Comparison of ENCODE assay signal across 8 cellular contexts in genomic region chr17:76671123-76671911, GRCh38. TPM values are rescaled to one million over a fixed set of nuclear protein-coding genes. Genes with fewer than 3 reads are reported as not detected.
DNase-seq lines count a peak whose midpoint lies in the region; ATAC-seq and TF ChIP-seq lines count a peak whose summit lies in the region.

No MANE protein-coding gene starts in this region.

- no peaks in the 10 kb centered on the region for H3K36me3 ChIP-seq in hepatocyte (replicated peaks; ENCODE audit: insufficient read depth, low read depth)
- H3K36me3 ChIP-seq in rectal smooth muscle tissue (ENCODE audit: control insufficient read depth, insufficient read depth, low read length): no peaks in the 10 kb centered on the region
- no peaks in the 10 kb centered on the region for H3K36me3 ChIP-seq in aorta (ENCODE audit: control insufficient read depth in 1 of 2, insufficient read depth in 2 of 2, low read length in 1 of 2)

- H3K4me1 ChIP-seq in hepatocyte (ENCODE audit: insufficient read depth) (no peaks in the 10 kb centered on the region), rectal smooth muscle tissue (ENCODE audit: control insufficient read depth, insufficient read depth, low read length) (peaks cover 11% of the 10 kb centered on the region), aorta (ENCODE audit: control insufficient read depth in 1 of 2, insufficient read depth in 2 of 2, low read length in 2 of 2) (no peaks in the 10 kb centered on the region)

- intact Hi-C loops in aorta (cut with DNase I): loop anchor here (5.0 kb wide), 1 partner anchor 46 kb away; no protein-coding TSS in a partner anchor

- H3K27me3 ChIP-seq in hepatocyte: no peaks in the 10 kb centered on the region
- no peaks in the 10 kb centered on the region for H3K27me3 ChIP-seq in rectal smooth muscle tissue (ENCODE audit: control insufficient read depth, insufficient read depth, low read length)
- H3K27me3 ChIP-seq in aorta (ENCODE audit: control insufficient read depth in 1 of 2, insufficient read depth in 2 of 2, low read length in 1 of 2): no peaks in the 10 kb centered on the region

- DNase-seq in NCI-H2029 treated with DMSO at 0.1 percent for 48 hours (lab: John Stamatoyannopoulos, UW) (peak; percentile 93), T1000 (lab: John Stamatoyannopoulos, UW) (peak; percentile 99), astrocyte of the spinal cord (ENCODE audit: low read depth, low spot score) (peak; percentile 100), hepatocyte (ENCODE audit: low spot score) (peak; percentile 99), aorta (peak; percentile 99 to 100)

- no peaks in the 10 kb centered on the region for H3K79me2 ChIP-seq in hepatocyte

- TF ChIP-seq CTCF in astrocyte of the spinal cord (IDR thresholded peaks at IDR 0.05; ENCODE audit: low read depth, low read length) (no peak), hepatocyte (IDR thresholded peaks at IDR 0.05; ENCODE audit: poor library complexity) (no peak)

- WGBS in hepatocyte (ENCODE audit: low lambda C conversion rate, missing lambda C conversion rate): 13% methylated on average over 31 of the region's 32 CpGs
- WGBS in aorta, 2 donors: 10 to 13% methylated on average over 32 of the region's 32 CpGs

- ATAC-seq in GM18511 (IDR thresholded peaks at IDR 0.05; ENCODE audit: unreplicated experiment) (peak; percentile 99), HG03025 (IDR thresholded peaks at IDR 0.05; ENCODE audit: low FRiP score, unreplicated experiment) (peak; percentile 95), aorta (ENCODE audit: low FRiP score) (peak; percentile 99)

- H3K4me3 ChIP-seq in astrocyte of the spinal cord (ENCODE audit: low read depth, low read length): peak overlapping the region; percentile 72
- peak overlapping the region; percentile 12 for H3K4me3 ChIP-seq in hepatocyte
- H3K4me3 ChIP-seq in rectal smooth muscle tissue (ENCODE audit: low read length): peak overlapping the region; percentile 88
- H3K4me3 ChIP-seq in aorta (ENCODE audit: low read length in 2 of 2): no peak overlapping the region

- in situ Hi-C loops in astrocyte of the spinal cord (cut with HindIII; ENCODE audit: low sequenced_read_pairs): no loop called here

- H3K9ac ChIP-seq in rectal smooth muscle tissue (ENCODE audit: low read length): peak overlapping the region; percentile 39

- no peaks in the 10 kb centered on the region for H3K9me2 ChIP-seq in hepatocyte (replicated peaks; ENCODE audit: insufficient read depth)

- no peaks in the 10 kb centered on the region for H4K20me1 ChIP-seq in hepatocyte (ENCODE audit: insufficient read depth, poor library complexity, severe bottlenecking)

- H2AFZ ChIP-seq in hepatocyte: peak overlapping the region; percentile 53

- H3K27ac ChIP-seq in hepatocyte: peak overlapping the region; percentile 91
- peak overlapping the region; percentile 85 for H3K27ac ChIP-seq in rectal smooth muscle tissue (ENCODE audit: low read depth, low read length)
- H3K27ac ChIP-seq in aorta (ENCODE audit: low read depth in 1 of 2, low read length in 2 of 2): peak overlapping the region in 1 of 2 donors; percentile 7

- no peaks in the 10 kb centered on the region for H3K9me3 ChIP-seq in hepatocyte (ENCODE audit: low read depth)
- H3K9me3 ChIP-seq in aorta (ENCODE audit: control insufficient read depth, low read length): no peaks in the 10 kb centered on the region

- H3K4me2 ChIP-seq in hepatocyte: peak overlapping the region; percentile 71

RNA-seq across cellular contexts. Expression of gene ST6GALNAC1, which starts 27.8 kb away (rescaled TPM):
- total RNA-seq in hepatocyte (17.7 and 29.6 TPM in 2 replicates), aorta (1 to 10 TPM; 1.1 to 2.3 TPM)
- polyA plus RNA-seq in hepatocyte (27.6 and 31.6 TPM in 2 replicates), aorta (1 to 10 TPM; 1.6 to 9.4 TPM)

RNA-seq across cellular contexts. Expression of gene MXRA7, which starts 39.4 kb away (rescaled TPM):
- 101 and 102 TPM in 2 replicates for total RNA-seq in hepatocyte
- polyA plus RNA-seq in hepatocyte: 117 and 138 TPM in 2 replicates
- 100 to 1,000 TPM; 256 to 262 TPM for total RNA-seq in aorta
- polyA plus RNA-seq in aorta: 100 to 1,000 TPM; 357 to 465 TPM

RNA-seq across cellular contexts. Expression of gene JMJD6, which starts 55.1 kb away (rescaled TPM):
- 19.3 and 19.5 TPM in 2 replicates for total RNA-seq in hepatocyte
- 34.5 and 44.8 TPM in 2 replicates for polyA plus RNA-seq in hepatocyte
- 10 to 100 TPM; 36.5 to 55.4 TPM for total RNA-seq in aorta
- 10 to 100 TPM; 29.3 to 82.5 TPM for polyA plus RNA-seq in aorta

RNA-seq across cellular contexts. Expression of gene METTL23, which starts 55.3 kb away (rescaled TPM):
- total RNA-seq in hepatocyte: 36.6 and 36.8 TPM in 2 replicates
- 48.0 and 56.5 TPM in 2 replicates for polyA plus RNA-seq in hepatocyte
- 10 to 100 TPM; 26.8 to 27.9 TPM for total RNA-seq in aorta
- 10 to 100 TPM; 28.5 to 37.5 TPM for polyA plus RNA-seq in aorta

Comparison
In these comparisons a context has a peak if more than half of its experiments do, and no peak if none do; other contexts are left out.
1. H3K4me3 ChIP-seq: peak in astrocyte of the spinal cord (single experiment), hepatocyte (single experiment) and rectal smooth muscle tissue (single experiment); none in aorta (0 of 2).
2. Peak in every context shown above with its lines, with median percentiles within 50 percentile points of each other: ATAC-seq and DNase-seq.